ENCODE assay signal across 15 cellular contexts in genomic region chr16:87050142-87050541, GRCh38.
DNase-seq lines count a peak whose midpoint lies in the region; ATAC-seq and TF ChIP-seq lines count a peak whose summit lies in the region.
"Had no signal": no experiment of that assay in that cellular context is flagged by ENCODE, and none has a peak within 500 bp of the region (broad histone marks: within the 10 kb centered on the region; RNA-seq: fewer than 3 reads in every experiment).

No MANE protein-coding gene starts in this region.

- no peak overlapping the region; a peak in 1 of 22 replicates for H3K9ac ChIP-seq in BLaER1 treated with 17β-estradiol and CSF1 and Interleukin-3, amounts not matched to agents 10 nM and 100 nM

- peaks cover 0 to 21% (median 14%) of the 10 kb centered on the region in 10 experiments; a peak in 13 of 20 replicates for H3K4me1 ChIP-seq in BLaER1 treated with 17β-estradiol and CSF1 and Interleukin-3, amounts not matched to agents 10 nM and 100 nM
- H3K4me1 ChIP-seq: BE2C had no signal

- peak; percentile 38 for DNase-seq in coronary artery (ENCODE audit: low spot score)
- DNase-seq in mesenteric fat pad (ENCODE audit: low spot score): peak; percentile 33
- DNase-seq in cerebellum (ENCODE audit: low spot score): no peak
- no peak for DNase-seq in cardiac septum (ENCODE audit: low spot score)
- DNase-seq: ACHN; BE2C; Calu3; CD8-positive, alpha-beta T cell; DMS79 treated with DMSO at 0.1 percent for 48 hours; GF-D8; HCEC 1CT had no signal

- H3K4me3 ChIP-seq in BLaER1 treated with 17β-estradiol and CSF1 and Interleukin-3, amounts not matched to agents 10 nM and 100 nM: no peak overlapping the region
- H3K4me3 ChIP-seq in coronary artery: no peak overlapping the region
- H3K4me3 ChIP-seq: GM23338 had no signal

- H4K20me1 ChIP-seq in BLaER1 treated with 17β-estradiol and CSF1 and Interleukin-3, amounts not matched to agents 10 nM and 100 nM: no peaks in the 10 kb centered on the region

- intact Hi-C loops in cardiac septum (cut with DNase I): no loop called here

- no peak overlapping the region for H3K27ac ChIP-seq in BLaER1 treated with 17β-estradiol and CSF1 and Interleukin-3, amounts not matched to agents 10 nM and 100 nM
- no peak overlapping the region for H3K27ac ChIP-seq in coronary artery
- H3K27ac ChIP-seq: HL-60 had no signal

- ATAC-seq in HG03095 (IDR thresholded peaks at IDR 0.05; ENCODE audit: unreplicated experiment): no peak
- ATAC-seq: CD8-positive, alpha-beta T cell; GM23338 had no signal

- H3K9me3 ChIP-seq in BLaER1 treated with 17β-estradiol and CSF1 and Interleukin-3, amounts not matched to agents 10 nM and 100 nM (replicated peaks in 1 of 11): peaks cover 0 to 10% (median 7%) of the 10 kb centered on the region in 11 experiments; a peak in 13 of 22 replicates
- H3K9me3 ChIP-seq: BE2C had no signal

- H3K27me3 ChIP-seq in BLaER1 treated with 17β-estradiol and CSF1 and Interleukin-3, amounts not matched to agents 10 nM and 100 nM: peaks cover 0 to 8% (median 0%) of the 10 kb centered on the region in 11 experiments; a peak in 3 of 22 replicates
- H3K27me3 ChIP-seq: BE2C had no signal

- peak overlapping the region in 7 of 11 experiments; percentile 3 to 56 (median 28); a peak in 11 of 22 replicates for H3K4me2 ChIP-seq in BLaER1 treated with 17β-estradiol and CSF1 and Interleukin-3, amounts not matched to agents 10 nM and 100 nM
- H3K4me2 ChIP-seq: GM23338 had no signal

- TF ChIP-seq CTCF in coronary artery (IDR thresholded peaks at IDR 0.05): no peak

- no peaks in the 10 kb centered on the region for H3K36me3 ChIP-seq in BLaER1 treated with 17β-estradiol and CSF1 and Interleukin-3, amounts not matched to agents 10 nM and 100 nM
- H3K36me3 ChIP-seq: BE2C had no signal

Comparison
In these comparisons a context has a peak if more than half of its experiments do, and no peak if none do; other contexts are left out.
1. DNase-seq: peak in coronary artery (single experiment) and mesenteric fat pad (single experiment); none in cerebellum (single experiment) and cardiac septum (single experiment).